Comparison of ENCODE assay signal across 23 cellular contexts in the genomic region with DNA sequence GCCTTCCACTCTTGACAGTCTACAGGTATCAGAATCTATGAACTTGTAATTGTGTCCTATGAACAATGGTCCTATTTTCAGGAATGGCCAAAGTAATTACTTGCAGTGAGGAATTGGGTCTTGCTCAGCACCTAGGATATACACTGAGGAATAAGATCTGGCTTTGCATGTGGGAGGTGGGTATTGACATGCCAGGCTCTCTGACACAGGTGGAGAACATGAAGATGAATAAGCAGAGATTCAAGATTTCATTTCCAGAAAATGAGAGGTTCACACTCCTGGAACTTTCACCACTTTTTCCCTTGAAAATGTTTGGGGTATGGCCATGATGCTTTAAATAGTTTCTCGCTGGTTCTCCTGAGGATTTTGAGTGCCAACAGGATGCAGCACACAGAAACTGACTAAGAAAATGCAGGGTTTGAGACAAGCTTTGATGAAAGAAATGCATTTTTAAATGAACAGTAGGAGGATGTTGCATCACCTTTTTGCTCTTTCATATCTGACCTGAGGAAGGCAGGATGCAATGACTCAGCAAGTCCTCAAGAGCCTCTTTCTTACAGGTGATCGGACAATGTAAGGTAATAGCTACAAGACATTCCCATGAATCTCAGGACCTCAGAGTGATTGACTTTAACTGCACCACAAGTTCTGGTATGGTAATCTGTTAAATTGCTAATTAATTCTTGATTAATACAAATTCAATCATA. TPM values are rescaled to one million over a fixed set of nuclear protein-coding genes. Genes with fewer than 3 reads are reported as not detected.
DNase-seq lines count a peak whose midpoint lies in the region; FAIRE-seq and TF ChIP-seq lines count a peak whose summit lies in the region.
"Had no signal": no experiment of that assay in that cellular context is flagged by ENCODE, and none has a peak within 500 bp of the region (broad histone marks: within the 10 kb centered on the region; RNA-seq: fewer than 3 reads in every experiment).

No MANE protein-coding gene starts in this region.

- H3K4me1 Mint-ChIP-seq in glutamatergic neuron (ENCODE audit: low read depth, unreplicated experiment): no peaks in the 10 kb centered on the region
- H3K4me1 Mint-ChIP-seq: nephron had no signal

- peaks cover 2% of the 10 kb centered on the region for H3K27me3 Mint-ChIP-seq in glutamatergic neuron (ENCODE audit: unreplicated experiment)

- no peak overlapping the region for H3K4me3 ChIP-seq in suprapubic skin
- H3K4me3 ChIP-seq: BLaER1, gastroesophageal sphincter, prostate gland, spleen had no signal

- no peak for TF ChIP-seq CTCF in suprapubic skin (IDR thresholded peaks at IDR 0.05)
- no peak for TF ChIP-seq CTCF in glutamatergic neuron (IDR thresholded peaks at IDR 0.05; ENCODE audit: partially characterized antibody, unreplicated experiment)

- no peaks in the 10 kb centered on the region for H3K27me3 ChIP-seq in suprapubic skin
- H3K27me3 ChIP-seq: BLaER1 had no signal

- TF ChIP-seq EP300 in suprapubic skin (IDR thresholded peaks at IDR 0.05): no peak

- no peak overlapping the region for H3K27ac Mint-ChIP-seq in glutamatergic neuron (ENCODE audit: unreplicated experiment)
- H3K27ac Mint-ChIP-seq: nephron, type B pancreatic cell had no signal

- no peaks in the 10 kb centered on the region for H3K36me3 Mint-ChIP-seq in glutamatergic neuron (ENCODE audit: unreplicated experiment)
- H3K36me3 Mint-ChIP-seq: type B pancreatic cell had no signal

- no peaks in the 10 kb centered on the region for H3K9me3 ChIP-seq in suprapubic skin
- H3K9me3 ChIP-seq: BLaER1, gastroesophageal sphincter, prostate gland, spleen had no signal

- H3K36me3 ChIP-seq in suprapubic skin: no peaks in the 10 kb centered on the region
- H3K36me3 ChIP-seq: BLaER1, gastroesophageal sphincter, prostate gland, spleen had no signal

- peak; percentile 42 for FAIRE-seq in GM18507 (lab: Jason Lieb, UNC)

- H3K9me3 Mint-ChIP-seq in glutamatergic neuron (ENCODE audit: unreplicated experiment): no peaks in the 10 kb centered on the region
- H3K9me3 Mint-ChIP-seq: activated T-cell treated with anti-CD3 and anti-CD28 coated beads, Interleukin-2, amount 50 U/mL, for 4 hours; nephron; type B pancreatic cell had no signal

- H3K27ac ChIP-seq in epithelial cell of prostate (peak overlapping the region; percentile 88), suprapubic skin (no peak overlapping the region)
- H3K27ac ChIP-seq: BLaER1, gastroesophageal sphincter, prostate gland, spleen had no signal

- no peaks in the 10 kb centered on the region for H3K4me1 ChIP-seq in suprapubic skin
- H3K4me1 ChIP-seq: BLaER1, gastroesophageal sphincter, prostate gland, spleen had no signal

- DNase-seq in DMS53 (lab: John Stamatoyannopoulos, UW) (peak; percentile 70), GM18507 (ENCODE audit: extremely low spot score, insufficient read length, low read depth) (no peak), RPMI8226 (peak; percentile 12), epithelial cell of prostate (ENCODE audit: low read depth, low spot score) (peak; percentile 16), suprapubic skin (ENCODE audit: low spot score in 2 of 2) (no peak), glutamatergic neuron (no peak), middle frontal gyrus (ENCODE audit: extremely low spot score, low spot score) (no peak), mesenteric fat pad (ENCODE audit: low spot score) (no peak)
- DNase-seq: activated CD4-positive, CD25-positive, alpha-beta regulatory T cell treated with anti-CD3 and anti-CD28 coated beads, Interleukin-2, amount 50 U/mL, for 72 hours; activated T-cell treated with anti-CD3 and anti-CD28 coated beads, Interleukin-2, amount 50 U/mL, for 4 hours; anterior cingulate cortex; DMS 273 treated with DMSO at 0.1 percent for 48 hours; KBM-7; NCI-H2171 treated with DMSO at 0.1 percent for 48 hours; SHP77 treated with DMSO at 0.1 percent for 48 hours; spleen had no signal

- no peak overlapping the region for H3K4me3 Mint-ChIP-seq in glutamatergic neuron (ENCODE audit: unreplicated experiment)
- H3K4me3 Mint-ChIP-seq: activated T-cell treated with anti-CD3 and anti-CD28 coated beads, Interleukin-2, amount 50 U/mL, for 4 hours; nephron; type B pancreatic cell had no signal

- no peak for TF ChIP-seq POLR2A in suprapubic skin (IDR thresholded peaks at IDR 0.05)

- 70% methylated on average over 2 of the region's 2 CpGs for WGBS in suprapubic skin

RNA-seq across cellular contexts. Expression of a gene that starts 3.7 kb away (rescaled TPM):
- under 1 TPM in 1 of 4 donors, not detected in 3; 0.30 TPM for total RNA-seq in suprapubic skin
- not detected for total RNA-seq in glutamatergic neuron (ENCODE audit: unreplicated experiment)
- not detected for total RNA-seq in mesenteric fat pad
- total RNA-seq: activated T-cell treated with anti-CD3 and anti-CD28 coated beads, Interleukin-2, amount 50 U/mL, for 4 hours; gastroesophageal sphincter; lung microvascular endothelial cell; prostate gland; spleen; T-helper 2 cell treated with Interferon-gamma antibody and Interleukin-4, amounts not matched to agents 100 ng/mL and 5 ng/mL, for 36 hours had no signal

RNA-seq across cellular contexts. Expression of a gene that starts 29.3 kb away (rescaled TPM):
- total RNA-seq in suprapubic skin: 10 to 100 TPM in 2 of 4 donors, 1 to 10 TPM in 2; 3.9 to 16.0 (median 10.4) TPM
- not detected for total RNA-seq in glutamatergic neuron (ENCODE audit: unreplicated experiment)
- not detected for total RNA-seq in mesenteric fat pad
- total RNA-seq: activated T-cell treated with anti-CD3 and anti-CD28 coated beads, Interleukin-2, amount 50 U/mL, for 4 hours; gastroesophageal sphincter; lung microvascular endothelial cell; prostate gland; spleen; T-helper 2 cell treated with Interferon-gamma antibody and Interleukin-4, amounts not matched to agents 100 ng/mL and 5 ng/mL, for 36 hours had no signal

RNA-seq across cellular contexts. Expression of a gene that starts 47.6 kb away (rescaled TPM):
- total RNA-seq in suprapubic skin (1 to 10 TPM in 1 of 4 donors, under 1 TPM in 1, not detected in 2; 0.44 to 1.9 TPM), glutamatergic neuron (ENCODE audit: unreplicated experiment) (not detected), mesenteric fat pad (not detected)
- total RNA-seq: gastroesophageal sphincter; lung microvascular endothelial cell; T-helper 2 cell treated with Interferon-gamma antibody and Interleukin-4, amounts not matched to agents 100 ng/mL and 5 ng/mL, for 36 hours had no signal

RNA-seq across cellular contexts. Expression of a gene that starts 56.7 kb away (rescaled TPM):
- total RNA-seq in suprapubic skin (under 1 TPM in 2 of 4 donors, not detected in 2; 0.30 to 0.97 TPM), glutamatergic neuron (ENCODE audit: unreplicated experiment) (not detected), mesenteric fat pad (not detected)
- total RNA-seq: gastroesophageal sphincter; lung microvascular endothelial cell; prostate gland; T-helper 2 cell treated with Interferon-gamma antibody and Interleukin-4, amounts not matched to agents 100 ng/mL and 5 ng/mL, for 36 hours had no signal

Comparison
In these comparisons a context has a peak if more than half of its experiments do, and no peak if none do; other contexts are left out.
1. DNase-seq: peak in DMS53 (single experiment), RPMI8226 (single experiment) and epithelial cell of prostate (single experiment); none in GM18507 (single experiment), suprapubic skin (0 of 2), glutamatergic neuron (single experiment), middle frontal gyrus (single experiment) and mesenteric fat pad (single experiment).